ENCODE assay signal across 1 cellular context in the genomic region with DNA sequence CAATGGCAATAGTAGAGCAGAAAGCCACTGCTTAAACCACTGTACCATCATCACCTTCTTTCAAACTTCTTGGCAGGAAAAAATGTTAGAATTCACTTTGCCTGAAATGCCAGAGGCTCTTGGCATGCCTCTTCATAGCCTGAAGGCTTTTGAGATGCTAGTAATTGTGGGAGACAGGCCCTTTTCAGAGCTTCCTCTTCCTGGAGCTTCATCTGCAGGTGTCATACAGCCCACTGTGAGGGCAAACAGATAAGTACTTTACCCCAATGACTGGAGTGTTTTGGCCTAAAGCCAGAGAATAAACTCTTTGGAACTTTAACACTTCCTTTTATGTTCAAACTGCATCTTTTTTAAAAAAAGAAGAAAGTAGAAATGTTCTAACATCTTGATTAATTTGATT.
TF ChIP-seq lines count a peak whose summit lies in the region.

No MANE protein-coding gene starts in this region.

TF ChIP-seq in SK-N-SH treated with all-trans-retinoic acid at 6 μM for 48 hours, 23 proteins besides CTCF, POLR2A, EP300 and RAD21 (continued from another document):
- TF ChIP-seq, protein P1, sequence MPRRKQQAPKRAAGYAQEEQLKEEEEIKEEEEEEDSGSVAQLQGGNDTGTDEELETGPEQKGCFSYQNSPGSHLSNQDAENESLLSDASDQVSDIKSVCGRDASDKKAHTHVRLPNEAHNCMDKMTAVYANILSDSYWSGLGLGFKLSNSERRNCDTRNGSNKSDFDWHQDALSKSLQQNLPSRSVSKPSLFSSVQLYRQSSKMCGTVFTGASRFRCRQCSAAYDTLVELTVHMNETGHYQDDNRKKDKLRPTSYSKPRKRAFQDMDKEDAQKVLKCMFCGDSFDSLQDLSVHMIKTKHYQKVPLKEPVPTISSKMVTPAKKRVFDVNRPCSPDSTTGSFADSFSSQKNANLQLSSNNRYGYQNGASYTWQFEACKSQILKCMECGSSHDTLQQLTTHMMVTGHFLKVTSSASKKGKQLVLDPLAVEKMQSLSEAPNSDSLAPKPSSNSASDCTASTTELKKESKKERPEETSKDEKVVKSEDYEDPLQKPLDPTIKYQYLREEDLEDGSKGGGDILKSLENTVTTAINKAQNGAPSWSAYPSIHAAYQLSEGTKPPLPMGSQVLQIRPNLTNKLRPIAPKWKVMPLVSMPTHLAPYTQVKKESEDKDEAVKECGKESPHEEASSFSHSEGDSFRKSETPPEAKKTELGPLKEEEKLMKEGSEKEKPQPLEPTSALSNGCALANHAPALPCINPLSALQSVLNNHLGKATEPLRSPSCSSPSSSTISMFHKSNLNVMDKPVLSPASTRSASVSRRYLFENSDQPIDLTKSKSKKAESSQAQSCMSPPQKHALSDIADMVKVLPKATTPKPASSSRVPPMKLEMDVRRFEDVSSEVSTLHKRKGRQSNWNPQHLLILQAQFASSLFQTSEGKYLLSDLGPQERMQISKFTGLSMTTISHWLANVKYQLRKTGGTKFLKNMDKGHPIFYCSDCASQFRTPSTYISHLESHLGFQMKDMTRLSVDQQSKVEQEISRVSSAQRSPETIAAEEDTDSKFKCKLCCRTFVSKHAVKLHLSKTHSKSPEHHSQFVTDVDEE (CRISPR knock-in tag; IDR thresholded peaks at IDR 0.05), result no peak
- TF ChIP-seq, protein P2, sequence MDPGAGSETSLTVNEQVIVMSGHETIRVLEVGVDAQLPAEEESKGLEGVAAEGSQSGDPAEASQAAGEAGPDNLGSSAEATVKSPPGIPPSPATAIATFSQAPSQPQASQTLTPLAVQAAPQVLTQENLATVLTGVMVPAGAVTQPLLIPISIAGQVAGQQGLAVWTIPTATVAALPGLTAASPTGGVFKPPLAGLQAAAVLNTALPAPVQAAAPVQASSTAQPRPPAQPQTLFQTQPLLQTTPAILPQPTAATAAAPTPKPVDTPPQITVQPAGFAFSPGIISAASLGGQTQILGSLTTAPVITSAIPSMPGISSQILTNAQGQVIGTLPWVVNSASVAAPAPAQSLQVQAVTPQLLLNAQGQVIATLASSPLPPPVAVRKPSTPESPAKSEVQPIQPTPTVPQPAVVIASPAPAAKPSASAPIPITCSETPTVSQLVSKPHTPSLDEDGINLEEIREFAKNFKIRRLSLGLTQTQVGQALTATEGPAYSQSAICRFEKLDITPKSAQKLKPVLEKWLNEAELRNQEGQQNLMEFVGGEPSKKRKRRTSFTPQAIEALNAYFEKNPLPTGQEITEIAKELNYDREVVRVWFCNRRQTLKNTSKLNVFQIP (CRISPR knock-in tag; IDR thresholded peaks at IDR 0.05; ENCODE audit: borderline replicate concordance, low read depth), result no peak
- no peak for TF ChIP-seq TCF4 (CRISPR knock-in tag; IDR thresholded peaks at IDR 0.05; ENCODE audit: borderline replicate concordance)
- TF ChIP-seq ZNF70 (CRISPR knock-in tag; IDR thresholded peaks at IDR 0.05), result no peak
- no peak for TF ChIP-seq RARB (CRISPR knock-in tag; IDR thresholded peaks at IDR 0.05)
- TF ChIP-seq GLIS3 (CRISPR knock-in tag; IDR thresholded peaks at IDR 0.05), result no peak
- TF ChIP-seq ZFP30 (CRISPR knock-in tag; IDR thresholded peaks at IDR 0.05), result no peak
- no peak for TF ChIP-seq ZNF565 (CRISPR knock-in tag; conservative IDR thresholded peaks at IDR 0.05; ENCODE audit: low read depth)
